18 cellular contexts compared by ENCODE assay signal in the genomic region with DNA sequence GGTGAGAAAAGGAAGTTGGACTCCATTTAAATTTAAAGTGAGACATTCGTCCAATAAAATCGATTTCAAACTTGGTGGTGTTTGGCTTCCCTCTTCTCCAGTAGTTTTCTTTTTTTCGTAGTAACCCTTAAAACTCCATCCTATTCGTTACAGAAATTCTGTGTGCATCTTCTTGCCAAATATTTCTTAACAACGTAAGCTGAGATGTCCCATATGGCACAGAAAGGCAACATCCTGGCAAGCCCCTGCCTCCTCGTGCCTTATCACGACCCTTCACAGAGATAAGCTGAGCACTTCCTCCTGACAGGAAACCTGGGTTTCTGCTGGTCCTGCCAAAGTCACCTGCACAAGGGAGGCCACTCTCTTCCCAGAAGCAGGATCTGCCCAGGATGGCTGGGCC. TPM values are rescaled to one million over a fixed set of nuclear protein-coding genes. Genes with fewer than 3 reads are reported as not detected.
A peak's percentile ranks its signal among the peaks of the same experiment; 100 is the strongest.
DNase-seq lines count a peak whose midpoint lies in the region; ATAC-seq and TF ChIP-seq lines count a peak whose summit lies in the region.
"Had no signal": no experiment of that assay in that cellular context is flagged by ENCODE, and none has a peak within 500 bp of the region (broad histone marks: within the 10 kb centered on the region; RNA-seq: fewer than 3 reads in every experiment).

No MANE protein-coding gene starts in this region.

- no peak for DNase-seq in Right ventricle myocardium inferior (ENCODE audit: missing footprints)
- no peak for DNase-seq in left cardiac atrium
- DNase-seq in hepatocyte (ENCODE audit: low spot score), result no peak
- no peak for DNase-seq in upper lobe of right lung
- DNase-seq in iPS-NIHi11 (ENCODE audit: low spot score), result no peak
- DNase-seq in prostate gland (ENCODE audit: low spot score), result no peak
- DNase-seq: EL, H7, MG63, NCI-H1092, NCI-H146, NCI-H2081, NCI-H524, SHP77 had no signal

- no peaks in the 10 kb centered on the region for H3K9me3 ChIP-seq in hepatocyte (ENCODE audit: low read depth)
- no peaks in the 10 kb centered on the region for H3K9me3 ChIP-seq in upper lobe of right lung
- H3K9me3 ChIP-seq in prostate gland, result no peaks in the 10 kb centered on the region
- H3K9me3 ChIP-seq: MG63 had no signal

- no peaks in the 10 kb centered on the region for H3K27me3 ChIP-seq in hepatocyte
- no peaks in the 10 kb centered on the region for H3K27me3 ChIP-seq in upper lobe of right lung
- no peaks in the 10 kb centered on the region for H3K27me3 ChIP-seq in prostate gland (replicated peaks; ENCODE audit: insufficient read depth)
- H3K27me3 ChIP-seq: MG63 had no signal

- no peaks in the 10 kb centered on the region for H3K36me3 ChIP-seq in hepatocyte (replicated peaks; ENCODE audit: insufficient read depth, low read depth)
- H3K36me3 ChIP-seq in upper lobe of right lung, result no peaks in the 10 kb centered on the region
- H3K36me3 ChIP-seq in prostate gland, result no peaks in the 10 kb centered on the region
- H3K36me3 ChIP-seq: MG63 had no signal

- H3K4me2 ChIP-seq in hepatocyte, result peak overlapping the region; percentile 25
- H3K4me2 ChIP-seq: A549 had no signal

- peak; percentile 45 for ATAC-seq in Right ventricle myocardium inferior
- no peak for ATAC-seq in left cardiac atrium
- ATAC-seq in upper lobe of right lung, result no peak
- no peak for ATAC-seq in GM19395 (IDR thresholded peaks at IDR 0.05; ENCODE audit: unreplicated experiment)
- ATAC-seq: A549, Panc1 had no signal

- H3K27ac ChIP-seq in cingulate gyrus (ENCODE audit: low read depth, low read length) (peak overlapping the region; percentile 65), hepatocyte (peak overlapping the region; percentile 83), upper lobe of right lung (peak overlapping the region; percentile 75), prostate gland (no peak overlapping the region)
- H3K27ac ChIP-seq: A549 had no signal

- H3K4me1 ChIP-seq in hepatocyte (ENCODE audit: insufficient read depth) (peaks cover 10% of the 10 kb centered on the region), upper lobe of right lung (no peaks in the 10 kb centered on the region), prostate gland (replicated peaks) (no peaks in the 10 kb centered on the region)
- H3K4me1 ChIP-seq: A549 had no signal

- H3K79me2 ChIP-seq in hepatocyte, result no peaks in the 10 kb centered on the region

- no peaks in the 10 kb centered on the region for H4K20me1 ChIP-seq in hepatocyte (ENCODE audit: insufficient read depth, poor library complexity, severe bottlenecking)

- no peaks in the 10 kb centered on the region for H3K9me2 ChIP-seq in hepatocyte (replicated peaks; ENCODE audit: insufficient read depth)

- no peak overlapping the region for H2AFZ ChIP-seq in hepatocyte

- intact Hi-C loops in Right ventricle myocardium inferior (cut with DNase I) (no loop called here), left cardiac atrium (cut with DNase I) (no loop called here), upper lobe of right lung (cut with DNase I) (no loop called here), prostate gland (cut with DNase I) (no loop called here)

- no peak for TF ChIP-seq POLR2A in prostate gland (IDR thresholded peaks at IDR 0.05)

- TF ChIP-seq CTCF in hepatocyte (IDR thresholded peaks at IDR 0.05; ENCODE audit: poor library complexity), result no peak
- TF ChIP-seq CTCF in upper lobe of right lung (IDR thresholded peaks at IDR 0.05), result no peak
- TF ChIP-seq CTCF in prostate gland (IDR thresholded peaks at IDR 0.05), result no peak

- WGBS in hepatocyte (ENCODE audit: low lambda C conversion rate, missing lambda C conversion rate), result 51% methylated on average over 7 of the region's 7 CpGs
- 38% methylated on average over 7 of the region's 7 CpGs for WGBS in prostate gland

- H3K4me3 ChIP-seq in hepatocyte (no peak overlapping the region), upper lobe of right lung (no peak overlapping the region), prostate gland (no peak overlapping the region)
- H3K4me3 ChIP-seq: A549, MG63 had no signal

RNA-seq across cellular contexts. Expression of gene ADAMTS2, which starts 11.8 kb away (rescaled TPM):
- total RNA-seq in Right ventricle myocardium inferior (3.7 TPM), left cardiac atrium (10 to 100 TPM; 15.0 to 22.7 TPM), hepatocyte (45.7 and 55.4 TPM in 2 replicates), upper lobe of right lung (16.4 TPM), prostate gland (10 to 100 TPM in 1 of 2 donors, 1 to 10 TPM in 1; 2.0 to 20.3 TPM)
- 68.0 and 78.8 TPM in 2 replicates for polyA plus RNA-seq in hepatocyte
- polyA plus RNA-seq: A549 had no signal

Comparison
In these comparisons a context has a peak if more than half of its experiments do, and no peak if none do; other contexts are left out.
1. H3K27ac ChIP-seq: peak in cingulate gyrus (single experiment), hepatocyte (single experiment) and upper lobe of right lung (single experiment); none in prostate gland (0 of 2).